18 cellular contexts compared by ENCODE assay signal in the genomic region with DNA sequence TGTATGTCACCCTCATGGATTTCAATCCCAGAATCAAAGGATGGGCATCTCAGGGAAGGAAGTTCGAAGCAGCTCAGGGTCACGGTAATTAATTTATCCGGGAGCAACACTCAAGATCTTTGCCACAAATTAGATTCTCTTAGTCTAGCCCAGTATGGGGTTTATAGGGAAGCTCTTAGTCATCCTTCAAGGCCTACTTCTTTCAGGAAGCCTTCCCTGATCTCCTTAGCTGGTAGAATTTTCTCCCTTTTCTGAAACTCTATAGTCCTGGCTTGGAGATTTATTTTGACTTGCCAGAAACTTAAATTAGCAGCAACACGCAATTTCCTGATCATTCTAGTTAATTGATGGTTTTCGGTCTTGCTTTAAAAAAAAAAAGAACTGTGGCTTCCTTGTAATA.
"Had no signal": no experiment of that assay in that cellular context is flagged by ENCODE, and none has a peak within 500 bp of the region (broad histone marks: within the 10 kb centered on the region; RNA-seq: fewer than 3 reads in every experiment).

No MANE protein-coding gene starts in this region.

- H3K36me3 Mint-ChIP-seq: stimulated activated memory B cell treated with anti-CD40 and anti-IgM and Interleukin-4, amounts not matched to agents 10 μg/mL and 1 μg/mL and 100 μg/mL, for 72 hours had no signal

- ATAC-seq: effector memory CD8-positive, alpha-beta T cell; left ventricle myocardium superior; lower lobe of right lung; naive thymus-derived CD8-positive, alpha-beta T cell; stimulated activated memory B cell treated with anti-CD40 and anti-IgM and Interleukin-4, amounts not matched to agents 10 μg/mL and 1 μg/mL and 100 μg/mL, for 72 hours; stimulated activated naive CD8-positive, alpha-beta T cell treated with anti-CD3 and anti-CD28 coated beads, Interleukin-15, Interleukin-2, amounts not matched to agents 100 U/mL and 50 U/mL, for 24 hours had no signal

- H3K4me1 ChIP-seq: colonic mucosa, lower lobe of right lung, prostate gland, right atrium auricular region, spleen, upper lobe of left lung had no signal

- H3K9me3 Mint-ChIP-seq: dendritic cell treated with granulocyte-macrophage colony-stimulating factor and Interleukin-4, amounts not matched to agents 40 ng/mL and 50 ng/mL, for 4 days; effector memory CD8-positive, alpha-beta T cell had no signal

- H3K4me1 Mint-ChIP-seq: naive thymus-derived CD8-positive, alpha-beta T cell; stimulated activated memory B cell treated with anti-CD40 and anti-IgM and Interleukin-4, amounts not matched to agents 10 μg/mL and 1 μg/mL and 100 μg/mL, for 72 hours had no signal

- H3K27ac ChIP-seq: colonic mucosa, lower lobe of right lung, prostate gland, right atrium auricular region, sigmoid colon, spleen, testis, tibial artery, upper lobe of left lung had no signal

- H3K36me3 ChIP-seq: colonic mucosa, lower lobe of right lung, prostate gland, right atrium auricular region, sigmoid colon, spleen, tibial artery, upper lobe of left lung had no signal

- DNase-seq: colonic mucosa; effector memory CD8-positive, alpha-beta T cell; head of caudate nucleus; left ventricle myocardium superior; lower lobe of right lung; naive thymus-derived CD8-positive, alpha-beta T cell; sigmoid colon; spleen; stimulated activated CD4-positive, alpha-beta T cell treated with anti-CD3 and anti-CD28 coated beads, Interleukin-4, amount 100 ng/mL, for 4 hours; stimulated activated naive CD8-positive, alpha-beta T cell treated with anti-CD3 and anti-CD28 coated beads, Interleukin-15, Interleukin-2, amounts not matched to agents 100 U/mL and 50 U/mL, for 24 hours; substantia nigra; testis; tibial artery; upper lobe of left lung had no signal

- H3K4me3 ChIP-seq: colonic mucosa, lower lobe of right lung, prostate gland, right atrium auricular region, sigmoid colon, spleen, testis, tibial artery, upper lobe of left lung had no signal

- H3K27me3 ChIP-seq: colonic mucosa, right atrium auricular region, sigmoid colon, testis, upper lobe of left lung had no signal

- H3K9me3 ChIP-seq: colonic mucosa, lower lobe of right lung, prostate gland, right atrium auricular region, sigmoid colon, testis, tibial artery, upper lobe of left lung had no signal

- H3K27ac Mint-ChIP-seq: dendritic cell treated with granulocyte-macrophage colony-stimulating factor and Interleukin-4, amounts not matched to agents 40 ng/mL and 50 ng/mL, for 4 days; effector memory CD8-positive, alpha-beta T cell; naive thymus-derived CD8-positive, alpha-beta T cell; stimulated activated memory B cell treated with anti-CD40 and anti-IgM and Interleukin-4, amounts not matched to agents 10 μg/mL and 1 μg/mL and 100 μg/mL, for 72 hours had no signal

- H3K4me3 Mint-ChIP-seq: dendritic cell treated with granulocyte-macrophage colony-stimulating factor and Interleukin-4, amounts not matched to agents 40 ng/mL and 50 ng/mL, for 4 days; effector memory CD8-positive, alpha-beta T cell; naive thymus-derived CD8-positive, alpha-beta T cell; stimulated activated memory B cell treated with anti-CD40 and anti-IgM and Interleukin-4, amounts not matched to agents 10 μg/mL and 1 μg/mL and 100 μg/mL, for 72 hours had no signal
